In genomic region chr18:12592597-12593127, GRCh38 we compare ENCODE assay signal across 23 cellular contexts.
"Had no signal": no experiment of that assay in that cellular context is flagged by ENCODE, and none has a peak within 500 bp of the region (broad histone marks: within the 10 kb centered on the region; RNA-seq: fewer than 3 reads in every experiment).

No MANE protein-coding gene starts in this region.

- H3K4me3 ChIP-seq: MG63, SJSA1, SK-N-MC had no signal

- H3K27ac ChIP-seq: HL-60, SJSA1, SK-N-MC had no signal

- H3K9me3 ChIP-seq: MG63, SJSA1 had no signal

- FAIRE-seq: HTR-8/SVneo, RCC 7860 had no signal

- DNase-seq: IMR-90, Karpas-422, KG1, MG63, NCI-H1092 treated with DMSO at 0.1 percent for 48 hours, NCI-H1436, NCI-H187, NCI-H2029, NCI-H2107, NCI-H2227 treated with DMSO at 0.1 percent for 48 hours, NCI-H446, NCI-H510A, NCI-H524 treated with DMSO at 0.1 percent for 48 hours, NCI-H69, NCI-H774, Right ventricle myocardium superior, RPMI8226, SIG-M5 had no signal

- H3K27me3 ChIP-seq: MG63, SJSA1 had no signal

- H3K36me3 ChIP-seq: MG63, SJSA1 had no signal
